In genomic region chr15:63610209-63610841, GRCh38 we compare ENCODE assay signal across 8 cellular contexts.
DNase-seq lines count a peak whose midpoint lies in the region; ATAC-seq and TF ChIP-seq lines count a peak whose summit lies in the region.

No MANE protein-coding gene starts in this region.

- DNase-seq in NCI-H2227 (lab: John Stamatoyannopoulos, UW; ENCODE audit: unreplicated experiment) (peak; percentile 64), kidney tubule cell (ENCODE audit: low spot score) (peak; percentile 89)
- DNase-seq in central memory CD8-positive, alpha-beta T cell (ENCODE audit: low spot score in 2 of 2), result peak; percentile 49 to 69
- DNase-seq in stimulated activated CD4-positive, alpha-beta T cell treated with anti-CD3 and anti-CD28 coated beads, Interleukin-15, amount 100 ng/mL, for 48 hours (ENCODE audit: low read depth in 2 of 2), result peak; percentile 60 to 74

- H3K27ac Mint-ChIP-seq in central memory CD8-positive, alpha-beta T cell (ENCODE audit: low read depth), result peak overlapping the region; percentile 91

- TF ChIP-seq CTCF in GM12801 (IDR thresholded peaks at IDR 0.05; ENCODE audit: extremely low read depth, insufficient read length), result peak; percentile 82
- peak; percentile 82 for TF ChIP-seq CTCF in WI38 (IDR thresholded peaks at IDR 0.05; ENCODE audit: low read depth, low read length)

- H3K4me3 ChIP-seq in WI38 (ENCODE audit: low read depth, low read length), result no peak overlapping the region

- peak; percentile 52 for ATAC-seq in HG02943 (IDR thresholded peaks at IDR 0.05; ENCODE audit: low read depth, unreplicated experiment)
- peak; percentile 88 for ATAC-seq in central memory CD8-positive, alpha-beta T cell (replicated peaks; ENCODE audit: extremely low read depth, poor library complexity, severe bottlenecking)
- no peak for ATAC-seq in GM18909 (IDR thresholded peaks at IDR 0.05; ENCODE audit: poor library complexity, unreplicated experiment)

- H3K27me3 Mint-ChIP-seq in central memory CD8-positive, alpha-beta T cell, result no peaks in the 10 kb centered on the region

- H3K36me3 Mint-ChIP-seq in central memory CD8-positive, alpha-beta T cell (ENCODE audit: insufficient read depth), result peaks cover 36% of the 10 kb centered on the region

- H3K9me3 Mint-ChIP-seq in central memory CD8-positive, alpha-beta T cell, result no peaks in the 10 kb centered on the region

- no peak overlapping the region for H3K4me3 Mint-ChIP-seq in central memory CD8-positive, alpha-beta T cell

- H3K4me1 Mint-ChIP-seq in central memory CD8-positive, alpha-beta T cell, result peaks cover 30% of the 10 kb centered on the region
